In genomic region chr6:106094261-106094963, GRCh38 we compare ENCODE assay signal across 13 cellular contexts. TPM values are rescaled to one million over a fixed set of nuclear protein-coding genes. Genes with fewer than 3 reads are reported as not detected.
DNase-seq lines count a peak whose midpoint lies in the region; ATAC-seq and FAIRE-seq lines count a peak whose summit lies in the region.
"Had no signal": no experiment of that assay in that cellular context is flagged by ENCODE, and none has a peak within 500 bp of the region (broad histone marks: within the 10 kb centered on the region; RNA-seq: fewer than 3 reads in every experiment).

No MANE protein-coding gene starts in this region.

- H3K9me3 ChIP-seq in CD4-positive, CD25-positive, alpha-beta regulatory T cell (ENCODE audit: control insufficient read depth in 2 of 2, low read length in 2 of 2) = no peaks in the 10 kb centered on the region

- peaks cover 84% of the 10 kb centered on the region for H3K4me1 ChIP-seq in CD4-positive, CD25-positive, alpha-beta regulatory T cell (ENCODE audit: control insufficient read depth, insufficient read depth, low read length, poor library complexity, severe bottlenecking)

- H3K4me3 ChIP-seq in CD4-positive, CD25-positive, alpha-beta regulatory T cell (ENCODE audit: low read depth, low read length) = peak overlapping the region; percentile 71

- ATAC-seq in CD4-positive, CD25-positive, alpha-beta regulatory T cell (ENCODE audit: low read depth in 2 of 2) = peak; percentile 5 to 7
- no peak for ATAC-seq in naive thymus-derived CD8-positive, alpha-beta T cell
- no peak for ATAC-seq in HG03045 (IDR thresholded peaks at IDR 0.05; ENCODE audit: unreplicated experiment)
- ATAC-seq: PC-3 had no signal

- H3K4me1 Mint-ChIP-seq in CD4-positive, CD25-positive, alpha-beta regulatory T cell = peaks cover 26 to 86% (median 59%) of the 10 kb centered on the region in 4 donors
- peaks cover 59% of the 10 kb centered on the region for H3K4me1 Mint-ChIP-seq in activated naive CD8-positive, alpha-beta T cell (ENCODE audit: low read depth)
- peaks cover 18 to 83% (median 45%) of the 10 kb centered on the region in 4 donors for H3K4me1 Mint-ChIP-seq in naive thymus-derived CD8-positive, alpha-beta T cell

- no peaks in the 10 kb centered on the region for H3K9me3 Mint-ChIP-seq in CD4-positive, CD25-positive, alpha-beta regulatory T cell
- no peaks in the 10 kb centered on the region for H3K9me3 Mint-ChIP-seq in activated naive CD8-positive, alpha-beta T cell (ENCODE audit: low read depth)
- no peaks in the 10 kb centered on the region for H3K9me3 Mint-ChIP-seq in naive thymus-derived CD8-positive, alpha-beta T cell
- H3K9me3 Mint-ChIP-seq: CD14-positive monocyte had no signal

- peak overlapping the region; percentile 72 to 90 (median 86) for H3K4me3 Mint-ChIP-seq in CD4-positive, CD25-positive, alpha-beta regulatory T cell
- H3K4me3 Mint-ChIP-seq in activated naive CD8-positive, alpha-beta T cell = peak overlapping the region; percentile 47
- peak overlapping the region in 2 of 10 donors; percentile 43 to 74 for H3K4me3 Mint-ChIP-seq in naive thymus-derived CD8-positive, alpha-beta T cell
- H3K4me3 Mint-ChIP-seq: CD14-positive monocyte had no signal

- H3K27me3 ChIP-seq in CD4-positive, CD25-positive, alpha-beta regulatory T cell (ENCODE audit: control insufficient read depth, insufficient read depth, low read length) = no peaks in the 10 kb centered on the region

- H3K27ac ChIP-seq in CD4-positive, CD25-positive, alpha-beta regulatory T cell (ENCODE audit: insufficient read depth, low read length, poor library complexity, severe bottlenecking) = peak overlapping the region; percentile 64

- FAIRE-seq in GM18507 (lab: Jason Lieb, UNC) = peak; percentile 60

- no peaks in the 10 kb centered on the region for H3K27me3 Mint-ChIP-seq in CD4-positive, CD25-positive, alpha-beta regulatory T cell
- H3K27me3 Mint-ChIP-seq in activated naive CD8-positive, alpha-beta T cell = peaks cover 9% of the 10 kb centered on the region
- H3K27me3 Mint-ChIP-seq in naive thymus-derived CD8-positive, alpha-beta T cell = peaks cover 15 to 59% (median 20%) of the 10 kb centered on the region in 5 donors

- POLR2A ChIA-PET in naive thymus-derived CD8-positive, alpha-beta T cell (lab: Charles Lee) = interaction anchor here (0.7 to 1.4 kb wide), 3 partner anchors 11 to 58 kb away, joined by 3 read pairs; no protein-coding TSS in a partner anchor

- H3K36me3 ChIP-seq in CD4-positive, CD25-positive, alpha-beta regulatory T cell (ENCODE audit: control insufficient read depth, insufficient read depth, low read length) = no peaks in the 10 kb centered on the region

- peaks cover 15% of the 10 kb centered on the region for H3K36me3 Mint-ChIP-seq in CD4-positive, CD25-positive, alpha-beta regulatory T cell
- no peaks in the 10 kb centered on the region for H3K36me3 Mint-ChIP-seq in activated naive CD8-positive, alpha-beta T cell
- H3K36me3 Mint-ChIP-seq in naive thymus-derived CD8-positive, alpha-beta T cell = peaks cover 0 to 5% (median 1%) of the 10 kb centered on the region in 3 donors

- peak in 1 of 3 donors; percentile 60 for DNase-seq in CD4-positive, CD25-positive, alpha-beta regulatory T cell
- DNase-seq in GM18507 (ENCODE audit: extremely low spot score, insufficient read length, low read depth) (no peak), HK-2 (ENCODE audit: unreplicated experiment) (no peak), cortex of kidney (lab: John Stamatoyannopoulos, UW) (no peak), NCI-H1930 (lab: John Stamatoyannopoulos, UW) (no peak)
- DNase-seq in naive thymus-derived CD8-positive, alpha-beta T cell = no peak
- DNase-seq: caudate nucleus, NCI-H1105, PC-3, retina had no signal

- H3K27ac Mint-ChIP-seq in CD4-positive, CD25-positive, alpha-beta regulatory T cell = peak overlapping the region; percentile 76 to 98 (median 92)
- peak overlapping the region; percentile 54 for H3K27ac Mint-ChIP-seq in activated naive CD8-positive, alpha-beta T cell
- H3K27ac Mint-ChIP-seq in naive thymus-derived CD8-positive, alpha-beta T cell = peak overlapping the region in 6 of 10 donors; percentile 60 to 87 (median 75)

RNA-seq across cellular contexts. Expression of gene PRDM1, which starts 8.3 kb away (rescaled TPM):
- 327 TPM for total RNA-seq in CD4-positive, CD25-positive, alpha-beta regulatory T cell
- 10 to 100 TPM; 48.6 to 71.6 (median 64.7) TPM for polyA plus RNA-seq in CD4-positive, CD25-positive, alpha-beta regulatory T cell
- total RNA-seq in naive thymus-derived CD8-positive, alpha-beta T cell = under 1 TPM; 0.58 to 0.94 TPM
- polyA plus RNA-seq in naive thymus-derived CD8-positive, alpha-beta T cell = 10 to 100 TPM in 1 of 3 donors, 1 to 10 TPM in 1, under 1 TPM in 1; 0.35 to 15.6 (median 1.6) TPM

Comparison
In these comparisons a context has a peak if more than half of its experiments do, and no peak if none do; other contexts are left out.
1. ATAC-seq: peak in CD4-positive, CD25-positive, alpha-beta regulatory T cell (2 of 2); none in naive thymus-derived CD8-positive, alpha-beta T cell (0 of 2) and HG03045 (single experiment).
2. RNA of gene PRDM1, which starts 8.3 kb away (total RNA-seq): 327 TPM in CD4-positive, CD25-positive, alpha-beta regulatory T cell (single experiment); 0.58 to 0.94 TPM in naive thymus-derived CD8-positive, alpha-beta T cell; every median in the first group is over 100 times any median in the second.
3. Peak in every context shown above with its lines, with median percentiles within 50 percentile points of each other: H3K27ac Mint-ChIP-seq.